ENCODE assay signal across 14 cellular contexts in genomic region chr2:226074391-226074790, GRCh38.
A peak's percentile ranks its signal among the peaks of the same experiment; 100 is the strongest.
DNase-seq lines count a peak whose midpoint lies in the region; ATAC-seq and TF ChIP-seq lines count a peak whose summit lies in the region.
"Had no signal": no experiment of that assay in that cellular context is flagged by ENCODE, and none has a peak within 500 bp of the region (broad histone marks: within the 10 kb centered on the region; RNA-seq: fewer than 3 reads in every experiment).

No MANE protein-coding gene starts in this region.

- no peak overlapping the region for H3K14ac ChIP-seq in mesenchymal stem cell (ENCODE audit: low read length in 2 of 2)

- H3K23ac ChIP-seq in mesenchymal stem cell (ENCODE audit: low read length in 2 of 2), result no peak overlapping the region

- TF ChIP-seq RAD21 in HCT116 (IDR thresholded peaks at IDR 0.05; ENCODE audit: low read depth), result no peak

- H3K4me2 ChIP-seq in HCT116 (ENCODE audit: low read length) (no peak overlapping the region), PC-3 (ENCODE audit: low read length) (no peak overlapping the region), mesenchymal stem cell (ENCODE audit: low read length, poor library complexity, severe bottlenecking) (no peak overlapping the region)

- H3K9ac ChIP-seq in HCT116 (ENCODE audit: low read length) (no peak overlapping the region), PC-3 (ENCODE audit: low read length) (no peak overlapping the region), mesenchymal stem cell (ENCODE audit: low read length) (no peak overlapping the region)

- no peak overlapping the region for H4K8ac ChIP-seq in mesenchymal stem cell (ENCODE audit: low read length)

- no TSS peak for BruUV-seq in HCT116 (replicated peaks; lab: Mats Ljungman, UMichigan)
- no TSS peak for BruUV-seq in PC-3 (replicated peaks; lab: Mats Ljungman, UMichigan)

- H2BK12ac ChIP-seq in mesenchymal stem cell (ENCODE audit: low read length in 2 of 2), result no peak overlapping the region

- DNase-seq in HCT116 (ENCODE audit: low read depth, low spot score) (no peak), PC-3 (peak; percentile 45), mesenchymal stem cell (no peak), HT-29 (ENCODE audit: low spot score) (no peak), mesenteric fat pad (ENCODE audit: low spot score) (no peak), SHP77 treated with DMSO at 0.1 percent for 48 hours (lab: John Stamatoyannopoulos, UW) (no peak)
- DNase-seq: BE2C; C1 segment of cervical spinal cord; CD4-positive, CD25-positive, alpha-beta regulatory T cell; CD8-positive, alpha-beta memory T cell; COR-L47; DMS 273 treated with DMSO at 0.1 percent for 48 hours; H9 had no signal

- H3K4ac ChIP-seq in mesenchymal stem cell (ENCODE audit: low read depth in 1 of 2, low read length in 2 of 2), result no peak overlapping the region

- TF ChIP-seq CTCF in HCT116 (IDR thresholded peaks at IDR 0.05 in 2 of 3, conservative IDR thresholded peaks at IDR 0.05 in 1 of 3; ENCODE audit: borderline replicate concordance in 1 of 3, insufficient read depth in 1 of 3, low read depth in 2 of 3, low read length in 2 of 3) (no peak), PC-3 (conservative IDR thresholded peaks at IDR 0.05; ENCODE audit: low read depth, low read length) (no peak)

- no peak overlapping the region for H2AK5ac ChIP-seq in mesenchymal stem cell (ENCODE audit: low read length, severe bottlenecking)

- no peak overlapping the region for H2BK15ac ChIP-seq in mesenchymal stem cell (ENCODE audit: low read depth, poor library complexity, severe bottlenecking)

- H3K27ac ChIP-seq in HCT116 (ENCODE audit: low read depth, low read length) (peak overlapping the region; percentile 25; the same call in 1 of the 2 replicates), PC-3 (ENCODE audit: low read length) (peak overlapping the region; percentile 15; the same call in 1 of the 2 replicates), mesenchymal stem cell (ENCODE audit: low read length, poor library complexity, severe bottlenecking) (no peak overlapping the region)

- CTCF ChIA-PET in HCT116 (lab: Charles Lee) (no interaction called here), PC-3 (lab: Charles Lee) (no interaction called here)

- 88% methylated on average over 4 of the region's 5 CpGs for WGBS in mesenchymal stem cell

- no peaks in the 10 kb centered on the region for H3F3A ChIP-seq in PC-3 (ENCODE audit: low read length, unreplicated experiment)

- no peaks in the 10 kb centered on the region for H3K79me1 ChIP-seq in mesenchymal stem cell (replicated peaks; ENCODE audit: low read length, poor library complexity, severe bottlenecking)

- RAD21 ChIA-PET in HCT116 (lab: Charles Lee; ENCODE audit: low non-redundant PET in 1 of 2, low total read pairs in 2 of 2, uncharacterized antibody in 2 of 2, unreplicated experiment in 2 of 2), result no interaction called here

- POLR2A ChIA-PET in HCT116 (lab: Charles Lee), result no interaction called here
- POLR2A ChIA-PET in PC-3 (lab: Charles Lee; ENCODE audit: unreplicated experiment), result no interaction called here

- H2BK120ac ChIP-seq in mesenchymal stem cell (ENCODE audit: low read depth, low read length), result no peak overlapping the region

- H3K27me3 ChIP-seq in HCT116 (ENCODE audit: insufficient read depth, low read length) (no peaks in the 10 kb centered on the region), PC-3 (ENCODE audit: low read length) (no peaks in the 10 kb centered on the region), mesenchymal stem cell (ENCODE audit: control insufficient read depth in 1 of 2, insufficient read depth in 1 of 2, low read length in 2 of 2) (no peaks in the 10 kb centered on the region)
- H3K27me3 ChIP-seq: BE2C had no signal

- no peak overlapping the region for H3K18ac ChIP-seq in mesenchymal stem cell (ENCODE audit: low read depth in 1 of 2, low read length in 2 of 2)

- H3K79me2 ChIP-seq in HCT116 (ENCODE audit: insufficient read depth, low read length) (no peaks in the 10 kb centered on the region), PC-3 (ENCODE audit: low read length) (no peaks in the 10 kb centered on the region)

- H3K4me1 ChIP-seq in HCT116 (ENCODE audit: control insufficient read depth in 1 of 2, insufficient read depth in 2 of 2, low read length in 2 of 2) (peaks cover 0 to 29% of the 10 kb centered on the region in 2 experiments; a peak in 2 of 4 replicates), PC-3 (ENCODE audit: insufficient read depth, low read length) (peaks cover 11% of the 10 kb centered on the region; the same call in 1 of the 2 replicates), mesenchymal stem cell (ENCODE audit: control insufficient read depth, insufficient read depth, low read depth, low read length) (no peaks in the 10 kb centered on the region)
- H3K4me1 ChIP-seq: BE2C had no signal

- H4K91ac ChIP-seq in mesenchymal stem cell (ENCODE audit: low read length), result peak overlapping the region; percentile 50

- H3K9me3 ChIP-seq in HCT116 (ENCODE audit: control insufficient read depth in 1 of 2, insufficient read depth in 1 of 2, low read depth in 1 of 2, low read length in 2 of 2), result 0 out of 4 replicates have a peak, but pooled peaks cover 0 to 4% of the 10 kb centered on the region in 2 experiments
- no peaks in the 10 kb centered on the region for H3K9me3 ChIP-seq in PC-3 (ENCODE audit: low read length)
- H3K9me3 ChIP-seq in mesenchymal stem cell (ENCODE audit: control insufficient read depth, low read length), result no peaks in the 10 kb centered on the region
- H3K9me3 ChIP-seq: BE2C had no signal

- H2AFZ ChIP-seq in HCT116 (ENCODE audit: low read depth, low read length, poor library complexity, severe bottlenecking), result no peak overlapping the region
- no peak overlapping the region for H2AFZ ChIP-seq in PC-3 (ENCODE audit: low read length)
- H2AFZ ChIP-seq in mesenchymal stem cell (ENCODE audit: low read depth, low read length), result no peak overlapping the region

- no peaks in the 10 kb centered on the region for H4K20me1 ChIP-seq in HCT116 (ENCODE audit: insufficient read depth)
- H4K20me1 ChIP-seq in PC-3 (ENCODE audit: low read length), result no peaks in the 10 kb centered on the region

- no peak overlapping the region for H2BK5ac ChIP-seq in mesenchymal stem cell (ENCODE audit: low read depth, low read length, poor library complexity, severe bottlenecking)

- ATAC-seq in HCT116 (no peak), PC-3 (no peak), esophagus mucosa (peak; percentile 58)

- H3K9me2 ChIP-seq in HCT116 (ENCODE audit: insufficient read depth) (no peaks in the 10 kb centered on the region), PC-3 (replicated peaks; ENCODE audit: low read length) (no peaks in the 10 kb centered on the region)

- no peak overlapping the region for H3K4me3 ChIP-seq in HCT116 (replicated peaks in 1 of 2; ENCODE audit: low read depth in 1 of 2, low read length in 2 of 2)
- H3K4me3 ChIP-seq in PC-3 (ENCODE audit: low read length), result no peak overlapping the region
- no peak overlapping the region for H3K4me3 ChIP-seq in mesenchymal stem cell (ENCODE audit: insufficient read depth in 1 of 2, low read depth in 1 of 2, low read length in 2 of 2)

- intact Hi-C loops in HCT116 (cut with micrococcal nuclease) (no loop called here), PC-3 (cut with micrococcal nuclease) (no loop called here)

- H3K36me3 ChIP-seq in HCT116 (ENCODE audit: control insufficient read depth in 1 of 2, insufficient read depth in 2 of 2, low read length in 2 of 2) (peaks cover 0 to 27% of the 10 kb centered on the region in 2 experiments; a peak in 2 of 4 replicates), PC-3 (ENCODE audit: low read depth, low read length) (no peaks in the 10 kb centered on the region), mesenchymal stem cell (ENCODE audit: control insufficient read depth in 1 of 2, insufficient read depth in 2 of 2, low read depth in 1 of 2, low read length in 2 of 2) (no peaks in the 10 kb centered on the region)
- H3K36me3 ChIP-seq: BE2C had no signal

- no peak for TF ChIP-seq POLR2A in HCT116 (IDR thresholded peaks at IDR 0.05; ENCODE audit: borderline replicate concordance, extremely low read depth, insufficient read depth, insufficient read length)

TF ChIP-seq in HCT116, 20 proteins besides CTCF, POLR2A, EP300 and RAD21:
- TF ChIP-seq MAX (IDR thresholded peaks at IDR 0.05), result no peak
